Comparison of ENCODE assay signal across 8 cellular contexts in the genomic region with DNA sequence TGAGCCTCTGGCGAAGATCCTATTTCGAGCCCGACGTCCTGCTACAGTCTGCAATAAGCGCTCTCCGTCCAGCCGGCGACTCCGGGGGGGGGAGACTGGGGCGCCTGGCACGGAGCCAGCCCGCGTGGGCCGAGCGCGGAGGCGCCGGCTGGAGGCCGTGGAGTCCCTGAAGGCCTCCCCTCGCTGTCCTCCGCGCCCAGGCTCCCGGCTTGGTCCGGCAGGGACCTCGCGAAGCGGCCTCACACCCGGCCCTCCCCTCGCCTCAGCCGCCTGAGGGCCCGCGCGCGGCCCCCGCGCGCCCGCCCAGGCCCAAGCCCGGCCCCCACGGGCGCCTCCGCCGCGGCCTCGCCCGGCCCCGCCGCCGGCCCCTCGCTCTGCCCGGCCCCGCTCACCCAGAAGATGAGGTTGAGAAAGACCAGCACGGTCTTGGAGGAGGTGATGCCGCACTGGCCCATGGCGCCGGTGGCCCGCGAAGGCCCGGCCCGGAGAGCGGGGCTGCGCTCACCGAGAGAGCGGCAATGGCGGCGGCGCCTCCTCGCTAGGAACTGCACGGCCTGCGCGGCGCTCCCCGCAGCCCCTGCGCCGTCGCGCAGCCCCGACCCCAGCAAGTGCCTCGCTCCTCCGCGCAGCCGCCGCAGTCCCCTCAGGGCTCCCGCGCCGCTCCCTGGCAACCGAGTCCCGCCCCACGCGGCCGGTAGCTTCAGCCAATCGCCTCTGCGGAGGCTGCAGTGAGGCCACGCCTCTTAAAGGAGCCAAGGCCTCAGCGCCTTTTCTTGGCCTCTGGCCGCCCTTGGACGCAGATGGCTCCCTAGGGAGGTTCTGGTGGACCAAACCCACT. TPM values are rescaled to one million over a fixed set of nuclear protein-coding genes. Genes with fewer than 3 reads are reported as not detected.
DNase-seq lines count a peak whose midpoint lies in the region; ATAC-seq and TF ChIP-seq lines count a peak whose summit lies in the region.

TSPAN3 (minus strand) TSS at position 610 of the 838 bp plus-strand sequence; CDS start at position 455, 155 bp downstream.

- DNase-seq in EH (ENCODE audit: low read depth) (peak; percentile 90), H4 (ENCODE audit: low spot score) (peak; percentile 86), LNCaP clone FGC (ENCODE audit: low read depth) (peak; percentile 55), RPMI8226 (peak; percentile 98), fibroblast of gingiva (ENCODE audit: low read depth) (peak; percentile 88), naive B cell (peak; percentile 95)
- peak; percentile 79 to 88 for DNase-seq in activated T-helper 1 cell treated with anti-CD3 and anti-CD28 coated beads, Interleukin-2, amount 50 U/mL, for 16 hours (ENCODE audit: low read depth in 1 of 2, low spot score in 1 of 2)
- DNase-seq in stimulated activated effector memory CD8-positive, alpha-beta T cell treated with anti-CD3 and anti-CD28 coated beads, Interleukin-12 subunit alpha, Interleukin-12 subunit beta, amount 100 ng/mL, for 72 hours (ENCODE audit: low spot score in 2 of 2) = peak; percentile 93 to 94

- H3K9me3 Mint-ChIP-seq in naive B cell = no peaks in the 10 kb centered on the region
- H3K9me3 Mint-ChIP-seq in stimulated activated effector memory CD8-positive, alpha-beta T cell treated with anti-CD3 and anti-CD28 coated beads, Interleukin-12 subunit alpha, Interleukin-12 subunit beta, amount 100 ng/mL, for 72 hours = no peaks in the 10 kb centered on the region

- TF ChIP-seq CTCF in LNCaP clone FGC (IDR thresholded peaks at IDR 0.05; ENCODE audit: control insufficient read depth, extremely low read depth, insufficient read depth) = no peak

- H3K4me3 ChIP-seq in LNCaP clone FGC (ENCODE audit: low read depth, low read length) = peak within 1 kb of the TSS; percentile 60

- peaks cover 0 to 8% of the 10 kb centered on the region in 2 donors for H3K36me3 Mint-ChIP-seq in naive B cell
- H3K36me3 Mint-ChIP-seq in stimulated activated effector memory CD8-positive, alpha-beta T cell treated with anti-CD3 and anti-CD28 coated beads, Interleukin-12 subunit alpha, Interleukin-12 subunit beta, amount 100 ng/mL, for 72 hours = peaks cover 6% of the 10 kb centered on the region

- peak; percentile 92 to 94 for ATAC-seq in naive B cell (ENCODE audit: low read depth in 2 of 2)
- ATAC-seq in stimulated activated effector memory CD8-positive, alpha-beta T cell treated with anti-CD3 and anti-CD28 coated beads, Interleukin-12 subunit alpha, Interleukin-12 subunit beta, amount 100 ng/mL, for 72 hours = peak; percentile 98

- H3K27me3 Mint-ChIP-seq in naive B cell = no peaks in the 10 kb centered on the region

- peaks cover 39 to 61% (median 54%) of the 10 kb centered on the region in 3 donors for H3K4me1 Mint-ChIP-seq in naive B cell
- H3K4me1 Mint-ChIP-seq in stimulated activated effector memory CD8-positive, alpha-beta T cell treated with anti-CD3 and anti-CD28 coated beads, Interleukin-12 subunit alpha, Interleukin-12 subunit beta, amount 100 ng/mL, for 72 hours = peaks cover 38% of the 10 kb centered on the region

- H3K27ac Mint-ChIP-seq in naive B cell = peak within 1 kb of the TSS; percentile 84 to 98 (median 93)
- H3K27ac Mint-ChIP-seq in stimulated activated effector memory CD8-positive, alpha-beta T cell treated with anti-CD3 and anti-CD28 coated beads, Interleukin-12 subunit alpha, Interleukin-12 subunit beta, amount 100 ng/mL, for 72 hours = peak within 1 kb of the TSS; percentile 74

- peak within 1 kb of the TSS; percentile 83 to 99 (median 93) for H3K4me3 Mint-ChIP-seq in naive B cell
- peak within 1 kb of the TSS; percentile 69 for H3K4me3 Mint-ChIP-seq in stimulated activated effector memory CD8-positive, alpha-beta T cell treated with anti-CD3 and anti-CD28 coated beads, Interleukin-12 subunit alpha, Interleukin-12 subunit beta, amount 100 ng/mL, for 72 hours

RNA-seq across cellular contexts. Expression of gene TSPAN3, which starts in this region (rescaled TPM):
- total RNA-seq in H4 (2014; rRNA removed; shearing (Covaris generic)) = 423 and 537 TPM in 2 replicates
- 100 to 1,000 TPM; 418 to 685 (median 569) TPM for polyA plus RNA-seq in naive B cell (ENCODE audit: low read depth in 6 of 6)

Comparison
In these comparisons a context has a peak if more than half of its experiments do, and no peak if none do; other contexts are left out.
1. Peak in every context shown above with its lines: DNase-seq, ATAC-seq and H3K4me3 ChIP-seq.